21 cellular contexts compared by ENCODE assay signal in the genomic region with DNA sequence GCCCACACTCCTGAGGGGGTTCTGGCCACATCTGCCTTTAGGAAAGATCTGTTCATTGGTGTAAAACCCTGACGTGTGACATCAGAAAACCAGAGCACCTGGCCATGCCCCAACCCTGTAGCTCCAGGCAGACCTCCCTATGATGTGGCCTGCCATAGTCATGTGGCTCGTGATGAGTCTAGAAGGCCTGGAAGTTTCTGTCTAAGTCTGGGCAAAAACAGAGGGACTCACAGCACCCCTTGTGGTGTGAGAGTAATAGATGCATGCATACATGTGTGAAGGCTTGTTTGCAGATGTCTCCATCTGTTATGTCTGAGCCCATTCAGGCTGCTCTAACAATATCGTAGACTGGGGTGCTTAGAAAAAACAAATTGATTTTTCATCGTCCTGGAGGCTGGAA.
"Had no signal": no experiment of that assay in that cellular context is flagged by ENCODE, and none has a peak within 500 bp of the region (broad histone marks: within the 10 kb centered on the region; RNA-seq: fewer than 3 reads in every experiment).

No MANE protein-coding gene starts in this region.

- DNase-seq: activated B cell treated with CpG ODN at 0.5 μM for 24 hours; activated CD4-positive, alpha-beta memory T cell treated with anti-CD3 and anti-CD28 coated beads for 36 hours; activated CD4-positive, alpha-beta T cell treated with anti-CD3 and anti-CD28 coated beads for 36 hours; activated gamma-delta T cell; anterior cingulate cortex; body of pancreas; dermis blood vessel endothelial cell; effector CD8-positive, alpha-beta T cell; foreskin keratinocyte; kidney; lower lobe of right lung; naive thymus-derived CD4-positive, alpha-beta T cell; retina; stimulated activated CD4-positive, alpha-beta T cell treated with anti-CD3 and anti-CD28 coated beads, Interleukin-4, amount 100 ng/mL, for 1 hour; stimulated activated naive CD4-positive, alpha-beta T cell treated with Interleukin-2 at 50 U/mL for 16 hours; T-helper 9 cell had no signal

- FAIRE-seq: kidney had no signal

- H3K27me3 ChIP-seq: body of pancreas, foreskin keratinocyte, vagina had no signal

- H3K27ac ChIP-seq: body of pancreas, foreskin keratinocyte, lower lobe of right lung, thoracic aorta, vagina had no signal

- H3K36me3 ChIP-seq: lower lobe of right lung, thoracic aorta, vagina had no signal

- H3K4me3 ChIP-seq: body of pancreas, lower lobe of right lung, thoracic aorta, vagina had no signal

- H3K36me3 Mint-ChIP-seq: activated CD4-positive, alpha-beta memory T cell treated with anti-CD3 and anti-CD28 coated beads for 36 hours; activated naive CD4-positive, alpha-beta T cell treated with anti-CD3 and anti-CD28 coated beads, Interleukin-2, amount 50 U/mL, for 24 hours; naive thymus-derived CD4-positive, alpha-beta T cell; type B pancreatic cell had no signal

- H3K4me3 Mint-ChIP-seq: activated B cell treated with CpG ODN at 0.5 μM for 24 hours; activated CD4-positive, alpha-beta memory T cell treated with anti-CD3 and anti-CD28 coated beads for 36 hours; activated CD4-positive, alpha-beta T cell treated with anti-CD3 and anti-CD28 coated beads for 36 hours; activated naive CD4-positive, alpha-beta T cell treated with anti-CD3 and anti-CD28 coated beads, Interleukin-2, amount 50 U/mL, for 24 hours; naive thymus-derived CD4-positive, alpha-beta T cell; neural crest cell; type B pancreatic cell had no signal

- H3K27me3 Mint-ChIP-seq: activated B cell treated with CpG ODN at 0.5 μM for 24 hours; activated CD4-positive, alpha-beta T cell treated with anti-CD3 and anti-CD28 coated beads for 36 hours had no signal

- H3K9me3 Mint-ChIP-seq: activated CD4-positive, alpha-beta memory T cell treated with anti-CD3 and anti-CD28 coated beads for 36 hours; neural crest cell; type B pancreatic cell had no signal

- H3K4me1 ChIP-seq: foreskin keratinocyte, lower lobe of right lung, vagina had no signal

- ATAC-seq: activated CD4-positive, alpha-beta T cell treated with anti-CD3 and anti-CD28 coated beads for 36 hours; body of pancreas; foreskin keratinocyte; lower lobe of right lung; naive thymus-derived CD4-positive, alpha-beta T cell had no signal

- H3K4me1 Mint-ChIP-seq: activated B cell treated with CpG ODN at 0.5 μM for 24 hours; activated CD4-positive, alpha-beta T cell treated with anti-CD3 and anti-CD28 coated beads for 36 hours; activated naive CD4-positive, alpha-beta T cell treated with anti-CD3 and anti-CD28 coated beads, Interleukin-2, amount 50 U/mL, for 24 hours; naive thymus-derived CD4-positive, alpha-beta T cell; neural crest cell had no signal

- H3K9me3 ChIP-seq: body of pancreas, lower lobe of right lung, thoracic aorta, vagina had no signal

- H3K27ac Mint-ChIP-seq: activated B cell treated with CpG ODN at 0.5 μM for 24 hours; activated CD4-positive, alpha-beta memory T cell treated with anti-CD3 and anti-CD28 coated beads for 36 hours; activated CD4-positive, alpha-beta T cell treated with anti-CD3 and anti-CD28 coated beads for 36 hours; activated naive CD4-positive, alpha-beta T cell treated with anti-CD3 and anti-CD28 coated beads, Interleukin-2, amount 50 U/mL, for 24 hours; naive thymus-derived CD4-positive, alpha-beta T cell; type B pancreatic cell had no signal
